29 cellular contexts compared by ENCODE assay signal in genomic region chr12:1324900-1325299, GRCh38.
DNase-seq lines count a peak whose midpoint lies in the region; ATAC-seq, FAIRE-seq and TF ChIP-seq lines count a peak whose summit lies in the region.
"Had no signal": no experiment of that assay in that cellular context is flagged by ENCODE, and none has a peak within 500 bp of the region (broad histone marks: within the 10 kb centered on the region; RNA-seq: fewer than 3 reads in every experiment).

No MANE protein-coding gene starts in this region.

- H2AK5ac ChIP-seq in mesendoderm (ENCODE audit: low read length) = no peak overlapping the region

- no peak overlapping the region for H3K56ac ChIP-seq in mesendoderm (ENCODE audit: low read length)

- no peak overlapping the region for H4K8ac ChIP-seq in mesendoderm (ENCODE audit: low read depth, low read length)

- H3K27ac ChIP-seq in astrocyte (ENCODE audit: low read depth, low read length) (no peak overlapping the region), mesendoderm (ENCODE audit: low read depth, low read length) (no peak overlapping the region)
- H3K27ac ChIP-seq: SJCRH30, suprapubic skin had no signal

- H3K4ac ChIP-seq in mesendoderm (ENCODE audit: low read depth, low read length) = no peak overlapping the region

- no CpG with 5 or more reads among the region's 5 CpGs for WGBS in mesendoderm (ENCODE audit: extremely low coverage, insufficient coverage, low lambda C conversion rate)

- H3K4me3 ChIP-seq in NB4 (ENCODE audit: low read depth, low read length) (no peak overlapping the region), astrocyte (ENCODE audit: insufficient read depth, low read depth, low read length) (no peak overlapping the region), mesendoderm (ENCODE audit: low read length) (no peak overlapping the region)
- H3K4me3 ChIP-seq: BLaER1 treated with 17β-estradiol and CSF1 and Interleukin-3, amounts not matched to agents 10 nM and 100 nM; SJCRH30; skin epidermis; suprapubic skin had no signal

- H3K9me3 ChIP-seq in astrocyte (ENCODE audit: insufficient read depth, low read depth, low read length) = no peaks in the 10 kb centered on the region
- H3K9me3 ChIP-seq: BLaER1 treated with 17β-estradiol and CSF1 and Interleukin-3, amounts not matched to agents 10 nM and 100 nM; SJCRH30; suprapubic skin had no signal

- DNase-seq in CD1c-positive myeloid dendritic cell (ENCODE audit: extremely low spot score) (peak; percentile 47), NB4 (ENCODE audit: low read depth) (peak; percentile 26), astrocyte (ENCODE audit: low read depth) (no peak), mesendoderm (no peak), SK-N-DZ (ENCODE audit: low spot score) (no peak), NCI-H2227 (lab: John Stamatoyannopoulos, UW; ENCODE audit: unreplicated experiment) (no peak), immature natural killer cell (no peak)
- DNase-seq: ACHN; activated CD4-positive, alpha-beta T cell treated with anti-CD3 and anti-CD28 coated beads for 4 hours; activated naive CD4-positive, alpha-beta T cell treated with anti-CD3 and anti-CD28 coated beads, Interleukin-2, amount 50 U/mL, for 16 hours; activated T-cell treated with anti-CD3 and anti-CD28 coated beads, Interleukin-2, amount 50 U/mL, for 48 hours; aorta; Calu3; DND-41; Karpas-422; kidney; NCI-H1092 treated with DMSO at 0.1 percent for 48 hours; NCI-H1930; NCI-H226; NCI-H82; occipital lobe; SJCRH30; stimulated activated CD4-positive, alpha-beta T cell treated with anti-CD3 and anti-CD28 coated beads, Interleukin-2, amount 100 ng/mL, for 24 hours had no signal

- H3K27me3 Mint-ChIP-seq in astrocyte (ENCODE audit: low read depth, unreplicated experiment) (no peaks in the 10 kb centered on the region), immature natural killer cell (ENCODE audit: low read depth in 3 of 3) (peaks cover 0 to 3% (median 0%) of the 10 kb centered on the region in 3 donors)

- H3K27me3 ChIP-seq in astrocyte (ENCODE audit: insufficient read depth, low read length) (no peaks in the 10 kb centered on the region), mesendoderm (ENCODE audit: insufficient read depth, low read length, poor library complexity) (no peaks in the 10 kb centered on the region)
- H3K27me3 ChIP-seq: BLaER1 treated with 17β-estradiol and CSF1 and Interleukin-3, amounts not matched to agents 10 nM and 100 nM; SJCRH30; suprapubic skin had no signal

- H3K36me3 ChIP-seq in astrocyte (ENCODE audit: insufficient read depth, low read length) = no peaks in the 10 kb centered on the region
- no peaks in the 10 kb centered on the region for H3K36me3 ChIP-seq in mesendoderm (ENCODE audit: control insufficient read depth, insufficient read depth, low read length)
- H3K36me3 ChIP-seq: SJCRH30, suprapubic skin had no signal

- H3K4me1 Mint-ChIP-seq in astrocyte (ENCODE audit: low read depth, unreplicated experiment) = peaks cover 10% of the 10 kb centered on the region
- no peaks in the 10 kb centered on the region for H3K4me1 Mint-ChIP-seq in immature natural killer cell

- H2BK5ac ChIP-seq in mesendoderm (ENCODE audit: low read length) = no peak overlapping the region

- no peak for ATAC-seq in HG03045 (IDR thresholded peaks at IDR 0.05; ENCODE audit: unreplicated experiment)

- peak; percentile 37 for FAIRE-seq in astrocyte (lab: Jason Lieb, UNC)
- FAIRE-seq: endometrium, RCC 7860 had no signal

- no peak overlapping the region for H3K18ac ChIP-seq in mesendoderm (ENCODE audit: low read length)

- no peak overlapping the region for H3K4me3 Mint-ChIP-seq in astrocyte (ENCODE audit: unreplicated experiment)
- no peak overlapping the region for H3K4me3 Mint-ChIP-seq in immature natural killer cell

- H3K4me1 ChIP-seq in astrocyte (ENCODE audit: insufficient read depth, low read length) (no peaks in the 10 kb centered on the region), mesendoderm (ENCODE audit: control insufficient read depth, low read depth, low read length) (peaks cover 4% of the 10 kb centered on the region)
- H3K4me1 ChIP-seq: SJCRH30, suprapubic skin had no signal

- H4K20me1 ChIP-seq in astrocyte (ENCODE audit: insufficient read depth, low read length) = no peaks in the 10 kb centered on the region
- H4K20me1 ChIP-seq: BLaER1 treated with 17β-estradiol and CSF1 and Interleukin-3, amounts not matched to agents 10 nM and 100 nM had no signal

- H3K9me3 Mint-ChIP-seq in astrocyte (ENCODE audit: unreplicated experiment) (no peaks in the 10 kb centered on the region), immature natural killer cell (no peaks in the 10 kb centered on the region)

- H2BK120ac ChIP-seq in mesendoderm (ENCODE audit: low read depth, low read length) = no peak overlapping the region

- peaks cover 4% of the 10 kb centered on the region for H3K36me3 Mint-ChIP-seq in astrocyte (ENCODE audit: low read depth, unreplicated experiment)
- no peaks in the 10 kb centered on the region for H3K36me3 Mint-ChIP-seq in immature natural killer cell

- H2BK15ac ChIP-seq in mesendoderm (replicated peaks; ENCODE audit: low read depth) = peak overlapping the region; percentile 92

- no peaks in the 10 kb centered on the region for H3K79me1 ChIP-seq in mesendoderm (ENCODE audit: low read length)

- H3K23ac ChIP-seq in mesendoderm (ENCODE audit: low read length) = no peak overlapping the region

- H3K79me2 ChIP-seq in astrocyte (ENCODE audit: insufficient read depth, low read length) = no peaks in the 10 kb centered on the region
- no peaks in the 10 kb centered on the region for H3K79me2 ChIP-seq in mesendoderm (ENCODE audit: control insufficient read depth, insufficient read depth, low read length)

- no peak overlapping the region for H3K9ac ChIP-seq in astrocyte (ENCODE audit: low read length)
- H3K9ac ChIP-seq in mesendoderm (ENCODE audit: low read length) = no peak overlapping the region
- H3K9ac ChIP-seq: BLaER1 treated with 17β-estradiol and CSF1 and Interleukin-3, amounts not matched to agents 10 nM and 100 nM had no signal

- no peak for TF ChIP-seq POLR2A in NB4 (IDR thresholded peaks at IDR 0.05; ENCODE audit: extremely low read depth, insufficient read length)

- H3K4me2 ChIP-seq in astrocyte (ENCODE audit: low read length) (no peak overlapping the region), mesendoderm (ENCODE audit: low read length) (no peak overlapping the region)

- no peak overlapping the region for H2AFZ ChIP-seq in astrocyte (ENCODE audit: low read depth, low read length)

- H3K27ac Mint-ChIP-seq in astrocyte (ENCODE audit: unreplicated experiment) = no peak overlapping the region
- no peak overlapping the region for H3K27ac Mint-ChIP-seq in immature natural killer cell

- no peak overlapping the region for H4K5ac ChIP-seq in mesendoderm (ENCODE audit: low read length)

- no peak for TF ChIP-seq CTCF in NB4 (IDR thresholded peaks at IDR 0.05; ENCODE audit: low read depth, low read length)
- no peak for TF ChIP-seq CTCF in astrocyte (IDR thresholded peaks at IDR 0.05; ENCODE audit: insufficient read depth, low read depth, low read length)

Comparison
In these comparisons a context has a peak if more than half of its experiments do, and no peak if none do; other contexts are left out.
1. DNase-seq: peak in CD1c-positive myeloid dendritic cell (single experiment) and NB4 (single experiment); none in astrocyte (single experiment), mesendoderm (single experiment), SK-N-DZ (single experiment), NCI-H2227 (single experiment) and immature natural killer cell (0 of 3).